Comparison of ENCODE assay signal across 11 cellular contexts in genomic region chr16:88479795-88480760, GRCh38. TPM values are rescaled to one million over a fixed set of nuclear protein-coding genes. Genes with fewer than 3 reads are reported as not detected.
DNase-seq lines count a peak whose midpoint lies in the region; ATAC-seq and TF ChIP-seq lines count a peak whose summit lies in the region.
"Had no signal": no experiment of that assay in that cellular context is flagged by ENCODE, and none has a peak within 500 bp of the region (broad histone marks: within the 10 kb centered on the region; RNA-seq: fewer than 3 reads in every experiment).

No MANE protein-coding gene starts in this region.

- H3K36me3 Mint-ChIP-seq in T-cell: peaks cover 3% of the 10 kb centered on the region
- H3K36me3 Mint-ChIP-seq in immature natural killer cell: no peaks in the 10 kb centered on the region

- no peak overlapping the region for H3K4me3 ChIP-seq in left lung
- H3K4me3 ChIP-seq: neural progenitor cell had no signal

- H3K9me3 ChIP-seq in left lung: no peaks in the 10 kb centered on the region

- intact Hi-C loops in left lung (cut with DNase I): no loop called here

- peaks cover 39 to 55% (median 44%) of the 10 kb centered on the region in 3 donors for H3K4me1 Mint-ChIP-seq in T-cell
- peaks cover 56 to 78% of the 10 kb centered on the region in 2 donors for H3K4me1 Mint-ChIP-seq in immature natural killer cell

- H3K27me3 ChIP-seq in left lung: peaks cover 0 to 25% of the 10 kb centered on the region in 2 donors
- H3K27me3 ChIP-seq: neural progenitor cell had no signal

- no peaks in the 10 kb centered on the region for H3K4me1 ChIP-seq in left lung

- H3K27me3 Mint-ChIP-seq in T-cell: no peaks in the 10 kb centered on the region
- peaks cover 4 to 18% (median 10%) of the 10 kb centered on the region in 3 donors for H3K27me3 Mint-ChIP-seq in immature natural killer cell (ENCODE audit: low read depth in 3 of 3)

- H3K9me3 Mint-ChIP-seq in T-cell: no peaks in the 10 kb centered on the region
- H3K9me3 Mint-ChIP-seq in immature natural killer cell: peaks cover 0 to 3% (median 0%) of the 10 kb centered on the region in 6 donors
- H3K9me3 Mint-ChIP-seq: neural progenitor cell had no signal

- POLR2A ChIA-PET in T-cell (lab: Charles Lee): no interaction called here

- no peak for TF ChIP-seq CTCF in left lung (IDR thresholded peaks at IDR 0.05)

- peak overlapping the region; percentile 58 to 68 for H3K27ac Mint-ChIP-seq in T-cell
- H3K27ac Mint-ChIP-seq in immature natural killer cell: peak overlapping the region; percentile 48 to 94 (median 88)
- H3K27ac Mint-ChIP-seq: neural progenitor cell had no signal

- CTCF ChIA-PET in T-cell (lab: Charles Lee): no interaction called here

- peak overlapping the region in 2 of 3 donors; percentile 19 to 70 for H3K4me3 Mint-ChIP-seq in T-cell
- peak overlapping the region; percentile 70 to 88 (median 75) for H3K4me3 Mint-ChIP-seq in immature natural killer cell
- H3K4me3 Mint-ChIP-seq: neural progenitor cell had no signal

- peak; percentile 84 for ATAC-seq in GM21447 (IDR thresholded peaks at IDR 0.05; ENCODE audit: unreplicated experiment)
- ATAC-seq in T-cell (replicated peaks in 1 of 4): peak; percentile 41 to 68 (median 52)
- ATAC-seq in left lung: no peak

- DNase-seq in COR-L47 (lab: John Stamatoyannopoulos, UW) (peak; percentile 63), T-cell (peak in 28 of 34 experiments; percentile 29 to 68 (median 49)), immature natural killer cell (peak; percentile 64 to 66 (median 65)), caudate nucleus (lab: John Stamatoyannopoulos, UW) (no peak), NCI-H2107 treated with DMSO at 0.1 percent for 48 hours (lab: John Stamatoyannopoulos, UW; ENCODE audit: unreplicated experiment) (no peak), LoVo (ENCODE audit: low spot score) (no peak), left lung (no peak)
- DNase-seq: EL, NCI-H524 treated with DMSO at 0.1 percent for 48 hours had no signal

- no peak overlapping the region for H3K27ac ChIP-seq in caudate nucleus (ENCODE audit: low read depth, low read length)
- H3K27ac ChIP-seq in left lung: no peak overlapping the region
- H3K27ac ChIP-seq: neural progenitor cell had no signal

- no peaks in the 10 kb centered on the region for H3K36me3 ChIP-seq in left lung
- H3K36me3 ChIP-seq: neural progenitor cell had no signal

RNA-seq across cellular contexts. Expression of gene ZFPM1, which starts 27.0 kb away (rescaled TPM):
- total RNA-seq in T-cell (10 to 100 TPM; 19.6 to 38.4 (median 33.1) TPM), left lung (1 to 10 TPM; 6.2 to 7.0 TPM)
- polyA plus RNA-seq in immature natural killer cell: under 1 TPM in 2 of 3 donors, not detected in 1; 0.14 to 0.75 TPM

Comparison
In these comparisons a context has a peak if more than half of its experiments do, and no peak if none do; other contexts are left out.
1. DNase-seq: peak in COR-L47 (single experiment), T-cell (28 of 34) and immature natural killer cell (3 of 3); none in caudate nucleus (0 of 61), NCI-H2107 treated with DMSO at 0.1 percent for 48 hours (single experiment), LoVo (single experiment) and left lung (0 of 2).